Comparison of ENCODE assay signal across 42 cellular contexts in the genomic region with DNA sequence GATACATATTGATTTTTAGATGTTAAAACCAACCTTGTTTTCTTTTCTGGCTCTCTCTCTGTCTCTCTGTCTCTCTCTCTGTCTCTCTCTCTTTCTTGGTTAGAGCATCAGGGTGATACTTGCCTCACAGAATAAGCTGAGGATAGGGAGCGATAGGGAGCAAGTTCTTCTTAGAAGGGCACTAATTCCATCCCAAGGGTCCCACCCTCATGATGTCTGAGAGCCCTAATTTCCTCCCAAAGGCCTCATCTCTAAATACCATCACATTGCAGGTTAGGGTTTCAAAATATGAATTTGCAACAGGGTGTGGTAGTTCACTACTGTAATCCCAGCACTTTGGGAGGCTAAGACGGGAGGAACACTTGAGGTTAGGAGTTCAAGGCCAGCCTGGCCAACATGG. TPM values are rescaled to one million over a fixed set of nuclear protein-coding genes. Genes with fewer than 3 reads are reported as not detected.
"Had no signal": no experiment of that assay in that cellular context is flagged by ENCODE, and none has a peak within 500 bp of the region (broad histone marks: within the 10 kb centered on the region; RNA-seq: fewer than 3 reads in every experiment).

No MANE protein-coding gene starts in this region.

- H3K4me3 Mint-ChIP-seq: activated naive CD4-positive, alpha-beta T cell treated with anti-CD3 and anti-CD28 coated beads for 36 hours; activated naive CD4-positive, alpha-beta T cell treated with anti-CD3 and anti-CD28 coated beads, Interleukin-2, amount 10 ng/mL, durations not matched to agents 7 days and 5 days; activated naive CD4-positive, alpha-beta T cell treated with anti-CD3 and anti-CD28 coated beads, Interleukin-2, amount 50 U/mL, for 24 hours; activated naive CD8-positive, alpha-beta T cell; activated naive CD8-positive, alpha-beta T cell treated with anti-CD3 and anti-CD28 coated beads for 36 hours; activated naive CD8-positive, alpha-beta T cell treated with anti-CD3 and anti-CD28 coated beads, Interleukin-2, amount 10 ng/mL, durations not matched to agents 7 days and 5 days; activated naive CD8-positive, alpha-beta T cell treated with anti-CD3 and anti-CD28 coated beads, Interleukin-2, amount 50 U/mL, for 24 hours; activated T-cell treated with anti-CD3 and anti-CD28 coated beads, Interleukin-2, amount 50 U/mL, for 24 hours; activated T-cell treated with anti-CD3 and anti-CD28 coated beads, Interleukin-2, amount 50 U/mL, for 72 hours; activated T-helper 1 cell treated with anti-CD3 and anti-CD28 coated beads, Interleukin-12 subunit alpha, Interleukin-12 subunit beta, Interleukin-2, Interleukin-4 antibody, amounts not matched to agents 30 ng/mL and 10 ng/mL and 1 ng/mL, durations not matched to agents 14 hours and 24 hours and 36 hours; activated T-helper 17 cell treated with anti-CD3 and anti-CD28 coated beads, Interleukin-2, amount 50 U/mL, for 72 hours; brain; central memory CD8-positive, alpha-beta T cell had no signal

- ATAC-seq: activated naive CD4-positive, alpha-beta T cell treated with anti-CD3 and anti-CD28 coated beads, Interleukin-2, amount 50 U/mL, for 72 hours; activated naive CD8-positive, alpha-beta T cell treated with anti-CD3 and anti-CD28 coated beads, Interleukin-2, amount 50 U/mL, for 24 hours; activated T-cell treated with anti-CD3 and anti-CD28 coated beads, Interleukin-2, amount 50 U/mL, for 72 hours; activated T-helper 17 cell treated with anti-CD3 and anti-CD28 coated beads, Interleukin-2, amount 50 U/mL, for 72 hours; body of pancreas had no signal

- H3K27me3 Mint-ChIP-seq: activated naive CD4-positive, alpha-beta T cell treated with anti-CD3 and anti-CD28 coated beads, Interleukin-2, amount 50 U/mL, for 24 hours; activated naive CD8-positive, alpha-beta T cell; activated T-cell treated with anti-CD3 and anti-CD28 coated beads, Interleukin-2, amount 50 U/mL, for 24 hours; activated T-helper 17 cell treated with anti-CD3 and anti-CD28 coated beads, Interleukin-2, amount 50 U/mL, for 72 hours; central memory CD8-positive, alpha-beta T cell had no signal

- DNase-seq: activated effector memory CD4-positive, alpha-beta T cell treated with anti-CD3 and anti-CD28 coated beads, Interleukin-2, amount 50 U/mL, for 16 hours; activated effector memory CD4-positive, alpha-beta T cell treated with Interleukin-2 at 50 U/mL for 16 hours; activated gamma-delta T cell; activated gamma-delta T cell treated with Interleukin-2 at 50 U/mL for 16 hours; activated naive CD4-positive, alpha-beta T cell; activated naive CD4-positive, alpha-beta T cell treated with anti-CD3 and anti-CD28 coated beads for 36 hours; activated naive CD4-positive, alpha-beta T cell treated with anti-CD3 and anti-CD28 coated beads, Interleukin-2, amount 10 ng/mL, durations not matched to agents 7 days and 5 days; activated naive CD4-positive, alpha-beta T cell treated with anti-CD3 and anti-CD28 coated beads, Interleukin-2, amount 50 U/mL, for 16 hours; activated naive CD4-positive, alpha-beta T cell treated with Interleukin-2 at 50 U/mL for 16 hours; activated naive CD8-positive, alpha-beta T cell treated with anti-CD3 and anti-CD28 coated beads for 36 hours; activated naive CD8-positive, alpha-beta T cell treated with anti-CD3 and anti-CD28 coated beads, Interleukin-2, amount 10 ng/mL, durations not matched to agents 7 days and 5 days; activated naive CD8-positive, alpha-beta T cell treated with anti-CD3 and anti-CD28 coated beads, Interleukin-2, amount 50 U/mL, for 24 hours; activated T-cell treated with anti-CD3 and anti-CD28 coated beads for 4 hours; activated T-cell treated with anti-CD3 and anti-CD28 coated beads, Interleukin-2, amount 50 U/mL, for 1 hour; activated T-cell treated with anti-CD3 and anti-CD28 coated beads, Interleukin-2, amount 50 U/mL, for 24 hours; activated T-cell treated with anti-CD3 and anti-CD28 coated beads, Interleukin-2, amount 50 U/mL, for 48 hours; activated T-cell treated with anti-CD3 and anti-CD28 coated beads, Interleukin-2, amount 50 U/mL, for 72 hours; adrenal gland; amniotic stem cell; amygdala; anterior cingulate cortex; aorta; body of pancreas; brain microvascular endothelial cell; caudate nucleus; central memory CD4-positive, alpha-beta T cell; cerebellar nuclear complex had no signal

- H3K4me1 ChIP-seq: breast epithelium had no signal

- H3K4me3 ChIP-seq: adrenal gland, ascending aorta, body of pancreas, breast epithelium, cardiac muscle cell had no signal

- H3K27me3 ChIP-seq: ascending aorta, body of pancreas, breast epithelium had no signal

- H3K36me3 Mint-ChIP-seq: activated naive CD4-positive, alpha-beta T cell treated with anti-CD3 and anti-CD28 coated beads, Interleukin-2, amount 10 ng/mL, durations not matched to agents 7 days and 5 days; activated naive CD4-positive, alpha-beta T cell treated with anti-CD3 and anti-CD28 coated beads, Interleukin-2, amount 50 U/mL, for 24 hours; activated naive CD4-positive, alpha-beta T cell treated with anti-CD3 and anti-CD28 coated beads, Interleukin-2, amount 50 U/mL, for 72 hours; activated naive CD8-positive, alpha-beta T cell; activated naive CD8-positive, alpha-beta T cell treated with anti-CD3 and anti-CD28 coated beads for 36 hours; activated naive CD8-positive, alpha-beta T cell treated with anti-CD3 and anti-CD28 coated beads, Interleukin-2, amount 10 ng/mL, durations not matched to agents 7 days and 5 days; brain had no signal

- FAIRE-seq: astrocyte, bronchial epithelial cell had no signal

- H3K9me3 Mint-ChIP-seq: activated naive CD4-positive, alpha-beta T cell treated with anti-CD3 and anti-CD28 coated beads for 36 hours; activated naive CD4-positive, alpha-beta T cell treated with anti-CD3 and anti-CD28 coated beads, Interleukin-2, amount 10 ng/mL, durations not matched to agents 7 days and 5 days; activated naive CD4-positive, alpha-beta T cell treated with anti-CD3 and anti-CD28 coated beads, Interleukin-2, amount 50 U/mL, for 24 hours; activated naive CD4-positive, alpha-beta T cell treated with anti-CD3 and anti-CD28 coated beads, Interleukin-2, amount 50 U/mL, for 72 hours; activated naive CD8-positive, alpha-beta T cell treated with anti-CD3 and anti-CD28 coated beads for 36 hours; activated naive CD8-positive, alpha-beta T cell treated with anti-CD3 and anti-CD28 coated beads, Interleukin-2, amount 10 ng/mL, durations not matched to agents 7 days and 5 days; activated naive CD8-positive, alpha-beta T cell treated with anti-CD3 and anti-CD28 coated beads, Interleukin-2, amount 50 U/mL, for 24 hours; activated T-cell treated with anti-CD3 and anti-CD28 coated beads, Interleukin-2, amount 50 U/mL, for 24 hours; activated T-cell treated with anti-CD3 and anti-CD28 coated beads, Interleukin-2, amount 50 U/mL, for 72 hours; activated T-helper 1 cell treated with anti-CD3 and anti-CD28 coated beads, Interleukin-12 subunit alpha, Interleukin-12 subunit beta, Interleukin-2, Interleukin-4 antibody, amounts not matched to agents 30 ng/mL and 10 ng/mL and 1 ng/mL, durations not matched to agents 14 hours and 24 hours and 36 hours; activated T-helper 17 cell treated with anti-CD3 and anti-CD28 coated beads, Interleukin-2, amount 50 U/mL, for 72 hours; activated T-helper 2 cell treated with anti-CD3 and anti-CD28 coated beads, Interferon-gamma antibody, Interleukin-2, Interleukin-4, amounts not matched to agents 10 μg/mL and 5 μg/mL and 100 μg/mL, durations not matched to agents 14 hours and 24 hours and 36 hours; central memory CD8-positive, alpha-beta T cell had no signal

- H3K27ac ChIP-seq: adrenal gland, ascending aorta, body of pancreas, brain microvascular endothelial cell, breast epithelium, cardiac muscle cell had no signal

- H3K9me3 ChIP-seq: adrenal gland, ascending aorta, body of pancreas, breast epithelium had no signal

- H3K36me3 ChIP-seq: adrenal gland, ascending aorta, brain microvascular endothelial cell, breast epithelium, cardiac muscle cell had no signal

RNA-seq across cellular contexts. Expression of a gene that starts 5.1 kb away (rescaled TPM):
- total RNA-seq: aorta, ascending aorta, bronchial epithelial cell, cardiac muscle cell, cardiac septum, chondrocyte had no signal
